ENCODE assay signal across 14 cellular contexts in the genomic region with DNA sequence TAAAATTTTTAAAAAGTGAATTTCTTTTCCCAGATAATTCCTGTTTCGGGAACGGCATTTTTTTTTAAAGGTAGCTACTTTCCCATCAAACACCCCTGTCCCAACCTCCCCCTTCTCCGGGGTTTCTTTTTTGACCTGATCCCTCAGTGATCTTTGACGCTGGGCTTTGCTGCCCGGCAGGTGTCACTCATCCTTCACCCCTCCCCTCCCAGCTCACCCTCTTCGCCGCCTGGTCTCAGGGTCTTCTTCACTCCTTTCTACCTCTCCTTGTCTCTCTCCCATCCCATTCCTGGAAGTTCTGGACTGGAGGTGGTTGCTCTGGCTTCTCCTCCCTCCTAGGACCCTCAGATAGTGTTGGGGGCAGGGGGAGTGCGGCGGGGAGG. TPM values are rescaled to one million over a fixed set of nuclear protein-coding genes. Genes with fewer than 3 reads are reported as not detected.
DNase-seq lines count a peak whose midpoint lies in the region; ATAC-seq and TF ChIP-seq lines count a peak whose summit lies in the region.
"Had no signal": no experiment of that assay in that cellular context is flagged by ENCODE, and none has a peak within 500 bp of the region (broad histone marks: within the 10 kb centered on the region; RNA-seq: fewer than 3 reads in every experiment).

No MANE protein-coding gene starts in this region.

- H3K4me3 ChIP-seq in iPS-11a (ENCODE audit: low read depth, low read length) = peak overlapping the region; percentile 69
- H3K4me3 ChIP-seq: ascending aorta, stomach had no signal

- H3K27me3 Mint-ChIP-seq in progenitor cell of endocrine pancreas = peaks cover 94% of the 10 kb centered on the region

- no peaks in the 10 kb centered on the region for H3K9me3 Mint-ChIP-seq in progenitor cell of endocrine pancreas (ENCODE audit: low read depth)
- H3K9me3 Mint-ChIP-seq: natural killer cell treated with Interleukin-12 subunit alpha and Interleukin-12 subunit beta and Interleukin-15 and Interleukin-18, amount 100 ng/mL, for 72 hours had no signal

- H3K36me3 Mint-ChIP-seq in progenitor cell of endocrine pancreas (ENCODE audit: insufficient read depth) = no peaks in the 10 kb centered on the region
- H3K36me3 Mint-ChIP-seq: natural killer cell treated with Interleukin-12 subunit alpha and Interleukin-12 subunit beta and Interleukin-15 and Interleukin-18, amount 100 ng/mL, for 72 hours had no signal

- peaks cover 5% of the 10 kb centered on the region for H3K4me1 Mint-ChIP-seq in progenitor cell of endocrine pancreas (ENCODE audit: low read depth)

- H3K4me3 Mint-ChIP-seq in progenitor cell of endocrine pancreas (ENCODE audit: low read depth) = peak overlapping the region; percentile 67
- H3K4me3 Mint-ChIP-seq: CD4-positive, alpha-beta T cell; natural killer cell treated with Interleukin-12 subunit alpha and Interleukin-12 subunit beta and Interleukin-15 and Interleukin-18, amount 100 ng/mL, for 72 hours had no signal

- no peak for TF ChIP-seq CTCF in progenitor cell of endocrine pancreas (IDR thresholded peaks at IDR 0.05; ENCODE audit: unreplicated experiment)

- no peak overlapping the region for H3K27ac Mint-ChIP-seq in progenitor cell of endocrine pancreas
- H3K27ac Mint-ChIP-seq: CD4-positive, alpha-beta T cell; natural killer cell treated with Interleukin-12 subunit alpha and Interleukin-12 subunit beta and Interleukin-15 and Interleukin-18, amount 100 ng/mL, for 72 hours had no signal

- DNase-seq in NCI-H524 (lab: John Stamatoyannopoulos, UW) (peak; percentile 67 to 73), NCI-H524 treated with DMSO at 0.1 percent for 48 hours (lab: John Stamatoyannopoulos, UW) (no peak), NCI-H748 treated with DMSO at 0.1 percent for 48 hours (lab: John Stamatoyannopoulos, UW) (peak; percentile 80), progenitor cell of endocrine pancreas (ENCODE audit: low spot score, unreplicated experiment) (no peak)
- no peak for DNase-seq in effector CD4-positive, alpha-beta T cell
- DNase-seq: activated CD4-positive, alpha-beta T cell treated with anti-CD3 and anti-CD28 coated beads for 1 hour had no signal

- no peak for ATAC-seq in GM21786 (IDR thresholded peaks at IDR 0.05; ENCODE audit: unreplicated experiment)
- no peak for ATAC-seq in GM21360 (IDR thresholded peaks at IDR 0.05; ENCODE audit: unreplicated experiment)

RNA-seq across cellular contexts. Expression of gene GPR6, which starts 0.3 kb away (rescaled TPM):
- total RNA-seq in progenitor cell of endocrine pancreas = not detected in 2 replicates
- total RNA-seq: ascending aorta; CD4-positive, alpha-beta T cell; Daoy; natural killer cell treated with Interleukin-12 subunit alpha and Interleukin-12 subunit beta and Interleukin-15 and Interleukin-18, amount 100 ng/mL, for 72 hours; stomach had no signal

Comparison
In these comparisons a context has a peak if more than half of its experiments do, and no peak if none do; other contexts are left out.
1. DNase-seq: peak in NCI-H524 (2 of 2) and NCI-H748 treated with DMSO at 0.1 percent for 48 hours (single experiment); none in NCI-H524 treated with DMSO at 0.1 percent for 48 hours (single experiment), progenitor cell of endocrine pancreas (single experiment) and effector CD4-positive, alpha-beta T cell (single experiment).